ENCODE assay signal across 18 cellular contexts in the genomic region with DNA sequence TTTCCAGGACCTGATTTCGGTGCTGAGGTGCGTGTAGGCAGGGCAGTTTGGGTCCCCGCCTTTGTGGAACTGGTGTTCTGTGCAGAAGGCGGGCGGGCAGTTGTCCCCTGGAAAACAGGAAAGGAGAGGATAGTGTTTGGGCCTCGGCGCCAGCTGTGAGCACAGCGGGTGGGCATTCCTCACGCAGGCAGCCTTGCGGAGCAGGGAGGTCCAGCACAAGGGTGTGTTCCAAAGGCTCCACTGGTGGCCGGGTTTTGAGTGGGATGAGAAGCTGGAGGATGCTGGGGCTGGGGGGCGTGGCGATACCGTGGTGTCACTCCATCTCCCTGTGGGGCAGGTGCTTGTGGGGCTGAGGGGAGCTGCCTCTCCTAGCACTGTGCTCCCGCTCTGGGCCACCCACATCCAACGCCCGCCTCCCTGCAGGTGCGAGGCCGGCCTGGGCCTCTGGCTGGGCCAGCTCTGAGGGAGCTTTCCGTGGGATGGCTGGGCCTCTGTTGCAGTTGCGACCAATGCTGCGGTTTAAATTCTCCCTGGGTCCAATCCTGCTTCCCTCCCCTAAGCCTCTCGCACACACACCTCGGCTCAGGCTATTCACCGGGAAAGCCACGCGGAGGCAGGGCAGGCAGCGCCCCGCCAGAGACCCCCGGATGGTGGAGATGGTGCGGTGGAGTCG. TPM values are rescaled to one million over a fixed set of nuclear protein-coding genes. Genes with fewer than 3 reads are reported as not detected.
DNase-seq lines count a peak whose midpoint lies in the region; ATAC-seq and TF ChIP-seq lines count a peak whose summit lies in the region.
"Had no signal": no experiment of that assay in that cellular context is flagged by ENCODE, and none has a peak within 500 bp of the region (broad histone marks: within the 10 kb centered on the region; RNA-seq: fewer than 3 reads in every experiment).

No MANE protein-coding gene starts in this region.

- no peak overlapping the region for H3T11ph ChIP-seq in H9 (ENCODE audit: low read length)

- H3K9me3 ChIP-seq in H9 (ENCODE audit: control insufficient read depth, low read depth, low read length) (no peaks in the 10 kb centered on the region), neural progenitor cell (ENCODE audit: low read depth) (no peaks in the 10 kb centered on the region)
- H3K9me3 ChIP-seq: Caco-2, right atrium auricular region had no signal

- H3K4me1 ChIP-seq in H9 (ENCODE audit: insufficient read depth, low read length) (no peaks in the 10 kb centered on the region; the same call in 1 of the 2 replicates), neural progenitor cell (peaks cover 28% of the 10 kb centered on the region)
- H3K4me1 ChIP-seq: Caco-2 had no signal

- H3K9me3 Mint-ChIP-seq in H9 (peaks cover 0 to 3% of the 10 kb centered on the region in 2 experiments; a peak in 2 of 5 replicates), neural progenitor cell (no peaks in the 10 kb centered on the region), osteocyte (ENCODE audit: unreplicated experiment) (no peaks in the 10 kb centered on the region)

- no peaks in the 10 kb centered on the region for H3K23me2 ChIP-seq in H9 (ENCODE audit: insufficient read length, low read depth, low read length, poor library complexity, severe bottlenecking)

- H3K27me3 Mint-ChIP-seq in H9 (ENCODE audit: low read depth) = peaks cover 89% of the 10 kb centered on the region
- peaks cover 67% of the 10 kb centered on the region for H3K27me3 Mint-ChIP-seq in neural progenitor cell (ENCODE audit: insufficient read depth, low read depth)
- peaks cover 49% of the 10 kb centered on the region for H3K27me3 Mint-ChIP-seq in osteocyte (ENCODE audit: unreplicated experiment)

- H3K56ac ChIP-seq in H9 (ENCODE audit: insufficient read length, low read depth, low read length) = no peak overlapping the region

- H4K20me1 ChIP-seq in H9 (ENCODE audit: control insufficient read depth, insufficient read depth, insufficient read length) = no peaks in the 10 kb centered on the region
- H4K20me1 ChIP-seq in neural progenitor cell (ENCODE audit: low read depth) = peaks cover 64% of the 10 kb centered on the region

- no peaks in the 10 kb centered on the region for H3K79me1 ChIP-seq in H9 (ENCODE audit: insufficient read depth, low read depth, low read length, poor library complexity, severe bottlenecking)

- peaks cover 33% of the 10 kb centered on the region for H3F3A ChIP-seq in neural progenitor cell (ENCODE audit: low read depth)

- H3K27ac Mint-ChIP-seq in H9 (no peak overlapping the region), neural progenitor cell (no peak overlapping the region), osteocyte (ENCODE audit: unreplicated experiment) (no peak overlapping the region)

- no peak overlapping the region for H2BK20ac ChIP-seq in H9 (ENCODE audit: low read depth, low read length, poor library complexity, severe bottlenecking)

- peaks cover 56% of the 10 kb centered on the region for H3K27me3 ChIP-seq in H9 (ENCODE audit: insufficient read depth, low read length)
- peaks cover 100% of the 10 kb centered on the region for H3K27me3 ChIP-seq in neural progenitor cell

- H2BK15ac ChIP-seq in H9 (ENCODE audit: low read depth, low read length) = no peak overlapping the region

- peak overlapping the region; percentile 2 for H3K4me2 ChIP-seq in H9 (ENCODE audit: insufficient read depth, insufficient read length, low read length)
- peak overlapping the region; percentile 74 for H3K4me2 ChIP-seq in neural progenitor cell

- peak overlapping the region; percentile 26 for H3K4me3 ChIP-seq in neural progenitor cell
- H3K4me3 ChIP-seq: right atrium auricular region had no signal

- H3K27ac ChIP-seq in H9 (ENCODE audit: insufficient read length, low read depth, low read length) = no peak overlapping the region
- no peak overlapping the region for H3K27ac ChIP-seq in neural progenitor cell
- H3K27ac ChIP-seq: right atrium auricular region had no signal

- H3K18ac ChIP-seq in H9 (ENCODE audit: insufficient read length, low read depth, low read length) = no peak overlapping the region

- H3K36me3 Mint-ChIP-seq in H9 (ENCODE audit: insufficient read depth in 1 of 3, low read depth in 3 of 3) (peaks cover 0 to 1% (median 0%) of the 10 kb centered on the region in 3 experiments; a peak in 1 of 7 replicates), neural progenitor cell (no peaks in the 10 kb centered on the region), osteocyte (ENCODE audit: unreplicated experiment) (peaks cover 2% of the 10 kb centered on the region)

- H3K14ac ChIP-seq in H9 (ENCODE audit: insufficient read depth, low read length) = peak overlapping the region; percentile 17; the same call in 1 of the 2 replicates

- no peak for ATAC-seq in GM18868 (IDR thresholded peaks at IDR 0.05; ENCODE audit: unreplicated experiment)
- ATAC-seq: esophagus mucosa had no signal

- DNase-seq in NCI-H748 (lab: John Stamatoyannopoulos, UW; ENCODE audit: unreplicated experiment) = peak; percentile 47
- no peak for DNase-seq in NCI-H748 treated with DMSO at 0.1 percent for 48 hours (lab: John Stamatoyannopoulos, UW)
- peak; percentile 60 for DNase-seq in H9
- peak; percentile 76 for DNase-seq in ecto neural progenitor cell (ENCODE audit: low spot score)
- DNase-seq in neural progenitor cell (ENCODE audit: low spot score) = peak; percentile 73
- no peak for DNase-seq in T-helper 9 cell
- DNase-seq in osteocyte (ENCODE audit: extremely low spot score, unreplicated experiment) = no peak
- DNase-seq: activated CD4-positive, CD25-positive, alpha-beta regulatory T cell treated with anti-CD3 and anti-CD28 coated beads, Interleukin-2, amount 50 U/mL, for 72 hours; activated T-cell treated with anti-CD3 and anti-CD28 coated beads, Interleukin-2, amount 50 U/mL, for 1 hour; Caco-2; Kasumi-1; kidney glomerular epithelial cell; stimulated activated CD8-positive, alpha-beta memory T cell treated with anti-CD3 and anti-CD28 coated beads, Interleukin-4, amount 100 ng/mL, for 48 hours had no signal

- H3K36me3 ChIP-seq in neural progenitor cell = no peaks in the 10 kb centered on the region
- H3K36me3 ChIP-seq: right atrium auricular region had no signal

- no peak overlapping the region for H4K91ac ChIP-seq in H9 (ENCODE audit: insufficient read length, low read depth, low read length)

- no peak overlapping the region for H4K5ac ChIP-seq in H9 (ENCODE audit: insufficient read length, low read depth, low read length)

- no CpG with 5 or more reads among the region's 32 CpGs for WGBS in H9 (ENCODE audit: extremely low coverage, insufficient read length, low lambda C conversion rate)

- H3K9ac ChIP-seq in H9 (ENCODE audit: extremely low read depth, insufficient read length, low read length) (no peak overlapping the region), neural progenitor cell (no peak overlapping the region)

- H2AFZ ChIP-seq in H9 (ENCODE audit: low read length) (no peak overlapping the region), neural progenitor cell (replicated peaks) (no peak overlapping the region)

- H3K4me1 Mint-ChIP-seq in H9 = peaks cover 7 to 27% of the 10 kb centered on the region in 2 experiments
- peaks cover 19% of the 10 kb centered on the region for H3K4me1 Mint-ChIP-seq in neural progenitor cell
- H3K4me1 Mint-ChIP-seq in osteocyte (ENCODE audit: unreplicated experiment) = peaks cover 7% of the 10 kb centered on the region

- H3K79me2 ChIP-seq in H9 (ENCODE audit: insufficient read depth, low read length) = no peaks in the 10 kb centered on the region
- H3K79me2 ChIP-seq in neural progenitor cell (ENCODE audit: low read depth) = no peaks in the 10 kb centered on the region

- H2BK5ac ChIP-seq in H9 (ENCODE audit: insufficient read length, low read length) = no peak overlapping the region

- no peak overlapping the region for H4K8ac ChIP-seq in H9 (replicated peaks; ENCODE audit: insufficient read length, low read depth, low read length)

- peak overlapping the region; percentile 15 for H2BK12ac ChIP-seq in H9 (ENCODE audit: insufficient read length, low read depth, low read length)

- no peak for TF ChIP-seq CTCF in H9 (conservative IDR thresholded peaks at IDR 0.05)
- TF ChIP-seq CTCF in neural progenitor cell (IDR thresholded peaks at IDR 0.05) = no peak
- no peak for TF ChIP-seq CTCF in osteocyte (IDR thresholded peaks at IDR 0.05)

- H2BK120ac ChIP-seq in H9 (ENCODE audit: low read depth, low read length, poor library complexity, severe bottlenecking) = no peak overlapping the region

- no peak overlapping the region for H3K4ac ChIP-seq in H9 (ENCODE audit: low read depth, low read length)

- H2AK5ac ChIP-seq in H9 (ENCODE audit: insufficient read length, low read length) = no peak overlapping the region

- no peak overlapping the region for H3K23ac ChIP-seq in H9 (ENCODE audit: insufficient read length, low read depth, low read length)

- H3K4me3 Mint-ChIP-seq in H9 (peak overlapping the region in 1 of 2 experiments; percentile 68; a peak in 3 of 5 replicates), neural progenitor cell (peak overlapping the region; percentile 69), osteocyte (ENCODE audit: unreplicated experiment) (no peak overlapping the region)

RNA-seq across cellular contexts. Expression of a gene that starts 15.9 kb away (rescaled TPM):
- total RNA-seq in H9 (2021) (not detected in 2 replicates), neural progenitor cell (ENCODE audit: low replicate concordance) (not detected in 2 replicates), osteocyte (not detected in 2 replicates)
- total RNA-seq: Caco-2; esophagus mucosa; right atrium auricular region; T-helper 1 cell treated with Interleukin-12 subunit alpha and Interleukin-12 subunit beta and Interleukin-4 antibody, amounts not matched to agents 30 ng/mL and 1 ng/mL, for 36 hours; ureter had no signal

Comparison
In these comparisons a context has a peak if more than half of its experiments do, and no peak if none do; other contexts are left out.
1. DNase-seq: peak in NCI-H748 (single experiment), H9 (single experiment), ecto neural progenitor cell (single experiment) and neural progenitor cell (single experiment); none in NCI-H748 treated with DMSO at 0.1 percent for 48 hours (single experiment), T-helper 9 cell (single experiment) and osteocyte (single experiment).